In genomic region chr9:93948456-93949072, GRCh38 we compare ENCODE assay signal across 30 cellular contexts. TPM values are rescaled to one million over a fixed set of nuclear protein-coding genes. Genes with fewer than 3 reads are reported as not detected.
DNase-seq lines count a peak whose midpoint lies in the region; FAIRE-seq and TF ChIP-seq lines count a peak whose summit lies in the region.
"Had no signal": no experiment of that assay in that cellular context is flagged by ENCODE, and none has a peak within 500 bp of the region (broad histone marks: within the 10 kb centered on the region; RNA-seq: fewer than 3 reads in every experiment).

No MANE protein-coding gene starts in this region.

- TF ChIP-seq POLR2A in breast epithelium (IDR thresholded peaks at IDR 0.05), result no peak

- H3K4me1 ChIP-seq in HUES6 (ENCODE audit: control insufficient read depth, insufficient read depth, low read length) (peaks cover 52% of the 10 kb centered on the region), breast epithelium (peaks cover 6 to 18% of the 10 kb centered on the region in 2 donors)

- H3K9me3 ChIP-seq in HUES6 (ENCODE audit: control insufficient read depth, insufficient read depth, low read depth, low read length), result no peaks in the 10 kb centered on the region
- peaks cover 5% of the 10 kb centered on the region for H3K9me3 ChIP-seq in iPS-18c (ENCODE audit: control insufficient read depth, insufficient read depth, low read length)
- H3K9me3 ChIP-seq in breast epithelium, result no peaks in the 10 kb centered on the region
- H3K9me3 ChIP-seq: heart left ventricle, upper lobe of right lung had no signal

- TF ChIP-seq CTCF in chondrocyte (IDR thresholded peaks at IDR 0.05), result no peak
- no peak for TF ChIP-seq CTCF in breast epithelium (IDR thresholded peaks at IDR 0.05)

- H3K9me3 Mint-ChIP-seq in chondrocyte (ENCODE audit: low read depth), result peaks cover 6% of the 10 kb centered on the region
- H3K9me3 Mint-ChIP-seq: natural killer cell treated with Interleukin-12 subunit alpha and Interleukin-12 subunit beta and Interleukin-15 and Interleukin-18, amount 100 ng/mL, for 72 hours had no signal

- H3K4me3 ChIP-seq in HUES6 (ENCODE audit: low read depth, low read length) (peak overlapping the region; percentile 53), iPS-18c (ENCODE audit: insufficient read depth, low read depth, low read length) (peak overlapping the region; percentile 44), breast epithelium (no peak overlapping the region)
- H3K4me3 ChIP-seq: cardiac muscle cell, heart left ventricle, upper lobe of right lung had no signal

- H3K9ac ChIP-seq in HUES6 (ENCODE audit: low read length), result peak overlapping the region; percentile 12

- H3K27ac Mint-ChIP-seq in chondrocyte (ENCODE audit: unreplicated experiment), result no peak overlapping the region
- H3K27ac Mint-ChIP-seq: activated CD4-positive, alpha-beta T cell treated with anti-CD3 and anti-CD28 coated beads, Interleukin-2, amount 10 ng/mL, durations not matched to agents 24 days and 14 days; activated CD8-positive, alpha-beta memory T cell treated with anti-CD3 and anti-CD28 coated beads, Interleukin-2, amount 10 ng/mL, durations not matched to agents 7 days and 5 days; activated naive CD4-positive, alpha-beta T cell treated with anti-CD3 and anti-CD28 coated beads, Interleukin-2, amount 10 ng/mL, durations not matched to agents 7 days and 5 days; activated T-helper 1 cell treated with anti-CD3 and anti-CD28 coated beads, Interleukin-12 subunit alpha, Interleukin-12 subunit beta, Interleukin-2, Interleukin-4 antibody, amounts not matched to agents 30 ng/mL and 10 ng/mL and 1 ng/mL, durations not matched to agents 14 hours and 24 hours and 36 hours; natural killer cell treated with Interleukin-12 subunit alpha and Interleukin-12 subunit beta and Interleukin-15 and Interleukin-18, amount 100 ng/mL, for 72 hours had no signal

- peaks cover 5% of the 10 kb centered on the region for H3K36me3 Mint-ChIP-seq in chondrocyte (ENCODE audit: low read depth)

- no peak overlapping the region for H3K27ac ChIP-seq in HUES6 (ENCODE audit: low read depth, low read length)
- H3K27ac ChIP-seq in breast epithelium, result no peak overlapping the region
- H3K27ac ChIP-seq: cardiac muscle cell, heart left ventricle, RWPE1, upper lobe of right lung had no signal

- H3K27me3 ChIP-seq in HUES6 (ENCODE audit: control insufficient read depth, insufficient read depth, low read length), result peaks cover 100% of the 10 kb centered on the region
- H3K27me3 ChIP-seq in breast epithelium, result peaks cover 13 to 100% of the 10 kb centered on the region in 2 donors

- DNase-seq in chondrocyte (ENCODE audit: low spot score) (peak; percentile 76), retina (peak; percentile 54), C1 segment of cervical spinal cord (lab: John Stamatoyannopoulos, UW) (no peak), GM19239 (ENCODE audit: insufficient read length, low spot score) (no peak), breast epithelium (ENCODE audit: low spot score in 2 of 2) (no peak), A172 (ENCODE audit: low spot score) (no peak)
- DNase-seq: activated CD4-positive, alpha-beta T cell treated with anti-CD3 and anti-CD28 coated beads, Interleukin-2, amount 10 ng/mL, durations not matched to agents 24 days and 14 days; activated CD8-positive, alpha-beta memory T cell treated with anti-CD3 and anti-CD28 coated beads, Interleukin-2, amount 10 ng/mL, durations not matched to agents 7 days and 5 days; activated naive CD4-positive, alpha-beta T cell treated with anti-CD3 and anti-CD28 coated beads, Interleukin-2, amount 10 ng/mL, durations not matched to agents 7 days and 5 days; GF-D8; NCI-H1092; NCI-H187 treated with DMSO at 0.1 percent for 48 hours; NCI-H2227 treated with DMSO at 0.1 percent for 48 hours; upper lobe of right lung had no signal

- no peak overlapping the region for H3K4me3 Mint-ChIP-seq in chondrocyte (ENCODE audit: unreplicated experiment)
- H3K4me3 Mint-ChIP-seq: activated CD4-positive, alpha-beta T cell treated with anti-CD3 and anti-CD28 coated beads, Interleukin-2, amount 10 ng/mL, durations not matched to agents 24 days and 14 days; activated CD8-positive, alpha-beta memory T cell treated with anti-CD3 and anti-CD28 coated beads, Interleukin-2, amount 10 ng/mL, durations not matched to agents 7 days and 5 days; activated naive CD4-positive, alpha-beta T cell treated with anti-CD3 and anti-CD28 coated beads, Interleukin-2, amount 10 ng/mL, durations not matched to agents 7 days and 5 days; activated T-helper 1 cell treated with anti-CD3 and anti-CD28 coated beads, Interleukin-12 subunit alpha, Interleukin-12 subunit beta, Interleukin-2, Interleukin-4 antibody, amounts not matched to agents 30 ng/mL and 10 ng/mL and 1 ng/mL, durations not matched to agents 14 hours and 24 hours and 36 hours; natural killer cell treated with Interleukin-12 subunit alpha and Interleukin-12 subunit beta and Interleukin-15 and Interleukin-18, amount 100 ng/mL, for 72 hours had no signal

- FAIRE-seq in GM19239 (lab: Jason Lieb, UNC), result no peak
- FAIRE-seq: GM18507, H54, HepG2, islet of Langerhans had no signal

- no peaks in the 10 kb centered on the region for H3K36me3 ChIP-seq in HUES6 (ENCODE audit: control insufficient read depth, insufficient read depth, low read length)
- no peaks in the 10 kb centered on the region for H3K36me3 ChIP-seq in breast epithelium
- H3K36me3 ChIP-seq: cardiac muscle cell, heart left ventricle, upper lobe of right lung had no signal

- peaks cover 36% of the 10 kb centered on the region for H3K4me1 Mint-ChIP-seq in chondrocyte (ENCODE audit: low read depth)

- peaks cover 86% of the 10 kb centered on the region for H3K27me3 Mint-ChIP-seq in chondrocyte (ENCODE audit: low read depth)

- intact Hi-C loops in breast epithelium (cut with DNase I; ENCODE audit: low total_unique reads), result no loop called here

RNA-seq across cellular contexts. Expression of gene BARX1, which starts 6.6 kb away (rescaled TPM):
- total RNA-seq in chondrocyte (0.77 to 6.7 TPM (median 2.1 TPM) in 3 replicates), breast epithelium (1 to 10 TPM in 2 of 3 donors, not detected in 1; 2.6 to 2.9 TPM)
- not detected in 2 replicates for total RNA-seq in A172 (2014; rRNA removed; shearing (Covaris generic))
- total RNA-seq: activated CD8-positive, alpha-beta memory T cell treated with anti-CD3 and anti-CD28 coated beads, Interleukin-2, amount 10 ng/mL, durations not matched to agents 7 days and 5 days; dermis microvascular lymphatic vessel endothelial cell; epithelial cell of proximal tubule; heart left ventricle; HepG2; liver; subcutaneous adipose tissue; T-helper 2 cell treated with Interferon-gamma antibody and Interleukin-4, amounts not matched to agents 100 ng/mL and 5 ng/mL, for 36 hours; upper lobe of right lung had no signal

Comparison
In these comparisons a context has a peak if more than half of its experiments do, and no peak if none do; other contexts are left out.
1. H3K4me3 ChIP-seq: peak in HUES6 (single experiment) and iPS-18c (single experiment); none in breast epithelium (0 of 3).
2. DNase-seq: peak in chondrocyte (single experiment) and retina (single experiment); none in C1 segment of cervical spinal cord (0 of 14), GM19239 (single experiment), breast epithelium (0 of 2) and A172 (single experiment).